In genomic region chr7:75567948-75568595, GRCh38 we compare ENCODE assay signal across 17 cellular contexts.
DNase-seq lines count a peak whose midpoint lies in the region; ATAC-seq and TF ChIP-seq lines count a peak whose summit lies in the region.
"Had no signal": no experiment of that assay in that cellular context is flagged by ENCODE, and none has a peak within 500 bp of the region (broad histone marks: within the 10 kb centered on the region; RNA-seq: fewer than 3 reads in every experiment).

No MANE protein-coding gene starts in this region.

- H3K36me3 Mint-ChIP-seq in neural progenitor cell, result peaks cover 30% of the 10 kb centered on the region

- peak overlapping the region; percentile 41 for H3K4me3 Mint-ChIP-seq in neural progenitor cell

- no peaks in the 10 kb centered on the region for H3K79me2 ChIP-seq in neural progenitor cell (ENCODE audit: low read depth)

- peak overlapping the region; percentile 99; the same call in 1 of the 2 replicates for H3K27ac ChIP-seq in VCaP
- peak overlapping the region; percentile 64 for H3K27ac ChIP-seq in neural progenitor cell
- peak overlapping the region in 1 of 2 donors; percentile 83 for H3K27ac ChIP-seq in left lung
- H3K27ac ChIP-seq: KMS-11 had no signal

- H3K4me1 Mint-ChIP-seq in neural progenitor cell, result peaks cover 21% of the 10 kb centered on the region

- H3K27me3 ChIP-seq in neural progenitor cell (no peaks in the 10 kb centered on the region), left lung (no peaks in the 10 kb centered on the region)
- H3K27me3 ChIP-seq: BLaER1 treated with 17β-estradiol and CSF1 and Interleukin-3, amounts not matched to agents 10 nM and 100 nM; MG63 had no signal

- H3K4me3 ChIP-seq in neural progenitor cell (no peak overlapping the region), left lung (no peak overlapping the region)
- H3K4me3 ChIP-seq: BLaER1 treated with 17β-estradiol and CSF1 and Interleukin-3, amounts not matched to agents 10 nM and 100 nM; MG63 had no signal

- peaks cover 4% of the 10 kb centered on the region for H3K36me3 ChIP-seq in neural progenitor cell
- peaks cover 0 to 98% of the 10 kb centered on the region in 2 donors for H3K36me3 ChIP-seq in left lung
- H3K36me3 ChIP-seq: MG63 had no signal

- H3K9me3 ChIP-seq in neural progenitor cell (ENCODE audit: low read depth), result no peaks in the 10 kb centered on the region
- no peaks in the 10 kb centered on the region for H3K9me3 ChIP-seq in left lung
- H3K9me3 ChIP-seq: MG63 had no signal

- no peaks in the 10 kb centered on the region for H3K9me3 Mint-ChIP-seq in neural progenitor cell

- H3K27ac Mint-ChIP-seq in neural progenitor cell, result peak overlapping the region; percentile 77

- no peaks in the 10 kb centered on the region for H4K20me1 ChIP-seq in neural progenitor cell (ENCODE audit: low read depth)
- H4K20me1 ChIP-seq: BLaER1 treated with 17β-estradiol and CSF1 and Interleukin-3, amounts not matched to agents 10 nM and 100 nM had no signal

- ATAC-seq in left lung, result no peak

- no peaks in the 10 kb centered on the region for H3K27me3 Mint-ChIP-seq in neural progenitor cell (ENCODE audit: insufficient read depth, low read depth)

- H2AFZ ChIP-seq in neural progenitor cell (replicated peaks), result no peak overlapping the region

- H3K4me1 ChIP-seq in neural progenitor cell, result peaks cover 15% of the 10 kb centered on the region
- peaks cover 0 to 24% of the 10 kb centered on the region in 2 donors for H3K4me1 ChIP-seq in left lung

- DNase-seq in ecto neural progenitor cell (ENCODE audit: low spot score) (peak; percentile 64), neural progenitor cell (ENCODE audit: low spot score) (peak; percentile 72), middle frontal gyrus (ENCODE audit: extremely low spot score, low spot score) (no peak), left lung (no peak), posterior vena cava (ENCODE audit: low spot score) (no peak)
- no peak for DNase-seq in activated naive CD4-positive, alpha-beta T cell treated with Interleukin-2 at 50 U/mL for 16 hours
- DNase-seq: DMS 273 treated with DMSO at 0.1 percent for 48 hours, MG63, NCI-H1092 treated with DMSO at 0.1 percent for 48 hours, NCI-H1694, NCI-H2107, NCI-H446, NCI-H82, SIG-M5 had no signal

- TF ChIP-seq CTCF in VCaP (conservative IDR thresholded peaks at IDR 0.05) (no peak), neural progenitor cell (IDR thresholded peaks at IDR 0.05) (no peak), left lung (IDR thresholded peaks at IDR 0.05) (no peak)

- no peak overlapping the region for H3K4me2 ChIP-seq in neural progenitor cell
- H3K4me2 ChIP-seq: KMS-11 had no signal

- H3K9ac ChIP-seq in neural progenitor cell, result no peak overlapping the region
- H3K9ac ChIP-seq: BLaER1 treated with 17β-estradiol and CSF1 and Interleukin-3, amounts not matched to agents 10 nM and 100 nM; KMS-11 had no signal

- intact Hi-C loops in left lung (cut with DNase I) (no loop called here), posterior vena cava (cut with DNase I) (no loop called here)

- peaks cover 30% of the 10 kb centered on the region for H3F3A ChIP-seq in neural progenitor cell (ENCODE audit: low read depth)

Comparison
In these comparisons a context has a peak if more than half of its experiments do, and no peak if none do; other contexts are left out.
1. DNase-seq: peak in ecto neural progenitor cell (single experiment) and neural progenitor cell (single experiment); none in middle frontal gyrus (single experiment), left lung (0 of 2), posterior vena cava (single experiment) and activated naive CD4-positive, alpha-beta T cell treated with Interleukin-2 at 50 U/mL for 16 hours (single experiment).